ENCODE assay signal across 2 cellular contexts in the genomic region with DNA sequence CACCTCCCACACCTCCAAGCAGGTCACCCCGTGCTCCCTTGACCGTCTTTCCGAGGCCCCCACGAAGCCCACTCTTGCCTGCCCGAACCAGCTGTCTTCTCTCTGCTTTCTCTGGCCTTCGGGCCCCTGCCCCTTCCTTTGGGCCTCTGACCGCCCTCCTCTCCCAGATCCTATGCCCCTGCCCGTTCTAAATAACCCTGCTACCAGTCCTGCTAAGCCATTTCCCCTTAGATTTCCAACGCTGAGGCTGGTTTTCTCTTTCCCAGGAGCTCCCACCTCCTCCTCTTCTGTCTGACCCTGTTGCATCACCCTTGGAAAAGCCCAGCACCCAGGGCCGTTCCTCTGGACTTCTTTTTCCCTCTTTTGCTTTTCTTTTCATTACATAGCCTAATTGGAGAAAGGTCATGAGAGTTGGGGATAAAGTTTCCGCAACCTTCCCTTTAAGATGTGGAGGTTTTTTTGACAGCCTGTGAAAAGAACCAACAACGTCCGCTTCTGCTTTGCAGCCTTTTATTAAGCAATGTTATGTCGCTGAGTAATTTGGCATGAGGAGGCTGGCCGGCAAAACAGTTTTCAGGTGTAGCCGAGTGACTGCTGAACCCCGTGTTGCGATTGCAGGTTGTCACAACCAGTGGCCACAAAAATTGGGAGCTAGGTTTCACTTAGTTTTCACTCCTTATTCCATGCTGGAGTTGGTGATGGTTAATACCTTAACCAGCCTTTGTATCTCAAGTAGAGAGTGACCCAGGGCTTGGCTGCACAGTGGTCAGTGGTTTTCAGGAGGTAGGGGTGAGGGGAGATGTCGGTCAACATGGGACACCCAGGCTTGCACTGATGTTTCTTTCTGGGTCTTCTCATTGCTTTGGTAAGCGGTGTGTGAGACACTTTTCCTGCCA.
TF ChIP-seq lines count a peak whose summit lies in the region.

No MANE protein-coding gene starts in this region.

TF ChIP-seq in GM12891, 5 proteins besides CTCF, POLR2A, EP300 and RAD21:
- TF ChIP-seq SPI1 (IDR thresholded peaks at IDR 0.05; ENCODE audit: low read depth, low read length) (no peak), POLR2AphosphoS5 (IDR thresholded peaks at IDR 0.05; ENCODE audit: low read depth, low read length) (no peak), POU2F2 (IDR thresholded peaks at IDR 0.05; ENCODE audit: low read depth, low read length) (no peak), TAF1 (IDR thresholded peaks at IDR 0.05; ENCODE audit: low read depth, low read length) (no peak), PAX5 (IDR thresholded peaks at IDR 0.05; ENCODE audit: insufficient read depth, low read length, severe bottlenecking) (no peak)
TF ChIP-seq in GM12891: peak in this region for 0.

TF ChIP-seq in endothelial cell of umbilical vein, 7 proteins besides CTCF, POLR2A, EP300 and RAD21:
- TF ChIP-seq MAX (IDR thresholded peaks at IDR 0.05; ENCODE audit: insufficient read depth, insufficient read length) = no peak
- TF ChIP-seq JUN (IDR thresholded peaks at IDR 0.05; ENCODE audit: borderline replicate concordance, insufficient read depth, insufficient read length, low read depth) = no peak
- TF ChIP-seq GATA2 (IDR thresholded peaks at IDR 0.05; ENCODE audit: insufficient read depth, insufficient read length, low read depth, low read length) = no peak
- TF ChIP-seq EZH2 (IDR thresholded peaks at IDR 0.05; ENCODE audit: borderline replicate concordance, low read depth, low read length, severe bottlenecking) = no peak
- TF ChIP-seq POLR2AphosphoS5 (IDR thresholded peaks at IDR 0.05; ENCODE audit: insufficient read depth, low read depth, low read length) = no peak
- no peak for TF ChIP-seq FOS (IDR thresholded peaks at IDR 0.05; ENCODE audit: borderline replicate concordance, insufficient read depth, low read length)
- no peak for TF ChIP-seq MYC (IDR thresholded peaks at IDR 0.05; ENCODE audit: low read depth, low read length)
